Comparison of ENCODE assay signal across 12 cellular contexts in genomic region chr16:15592324-15592723, GRCh38. TPM values are rescaled to one million over a fixed set of nuclear protein-coding genes. Genes with fewer than 3 reads are reported as not detected.
A peak's percentile ranks its signal among the peaks of the same experiment; 100 is the strongest.
DNase-seq lines count a peak whose midpoint lies in the region; ATAC-seq and TF ChIP-seq lines count a peak whose summit lies in the region.
"Had no signal": no experiment of that assay in that cellular context is flagged by ENCODE, and none has a peak within 500 bp of the region (broad histone marks: within the 10 kb centered on the region; RNA-seq: fewer than 3 reads in every experiment).

No MANE protein-coding gene starts in this region.

- no peak for TF ChIP-seq EP300 in esophagus muscularis mucosa (IDR thresholded peaks at IDR 0.05)

- H3K79me2 ChIP-seq in OCI-LY1 (ENCODE audit: insufficient read depth, low read length): no peaks in the 10 kb centered on the region

- H3K4me3 Mint-ChIP-seq in activated CD4-positive, alpha-beta T cell treated with anti-CD3 and anti-CD28 coated beads for 36 hours: no peak overlapping the region

- 89% methylated on average over 9 of the region's 9 CpGs for WGBS in esophagus muscularis mucosa

- H3K9me3 ChIP-seq in OCI-LY1 (ENCODE audit: low read length): no peaks in the 10 kb centered on the region
- no peaks in the 10 kb centered on the region for H3K9me3 ChIP-seq in gastrocnemius medialis
- no peaks in the 10 kb centered on the region for H3K9me3 ChIP-seq in esophagus muscularis mucosa

- H3K4me3 ChIP-seq in OCI-LY1 (ENCODE audit: low read depth, low read length, poor library complexity, severe bottlenecking) (no peak overlapping the region), gastrocnemius medialis (no peak overlapping the region), esophagus muscularis mucosa (no peak overlapping the region)
- H3K4me3 ChIP-seq: lung had no signal

- H3K27me3 Mint-ChIP-seq in activated CD4-positive, alpha-beta T cell treated with anti-CD3 and anti-CD28 coated beads for 36 hours: no peaks in the 10 kb centered on the region

- H3F3A ChIP-seq in OCI-LY1 (ENCODE audit: insufficient read depth, low read length): no peaks in the 10 kb centered on the region

- H3K36me3 Mint-ChIP-seq in activated CD4-positive, alpha-beta T cell treated with anti-CD3 and anti-CD28 coated beads for 36 hours (ENCODE audit: low read depth): peaks cover 71% of the 10 kb centered on the region

- H3K9me3 Mint-ChIP-seq in activated CD4-positive, alpha-beta T cell treated with anti-CD3 and anti-CD28 coated beads for 36 hours (ENCODE audit: low read depth): no peaks in the 10 kb centered on the region

- H4K20me1 ChIP-seq in OCI-LY1 (ENCODE audit: insufficient read depth, low read length): no peaks in the 10 kb centered on the region

- H3K27ac ChIP-seq in OCI-LY1 (ENCODE audit: low read depth, low read length, poor library complexity, severe bottlenecking): peak overlapping the region; percentile 47
- peak overlapping the region; percentile 7 to 58 (median 39) for H3K27ac ChIP-seq in gastrocnemius medialis
- peak overlapping the region in 1 of 4 donors; percentile 11 for H3K27ac ChIP-seq in esophagus muscularis mucosa (replicated peaks in 1 of 4)

- intact Hi-C loops in activated CD4-positive, alpha-beta T cell treated with anti-CD3 and anti-CD28 coated beads for 36 hours (cut with DNase I, micrococcal nuclease): loop anchor here in 1 of 2 experiments (5.0 kb wide), 1 partner anchor 1480 kb away; no protein-coding TSS in a partner anchor
- intact Hi-C loops in gastrocnemius medialis (cut with DNase I; ENCODE audit: low total_unique reads) (loop anchor here (1.0 kb wide), 1 partner anchor 15 kb away; no protein-coding TSS in a partner anchor), esophagus muscularis mucosa (cut with DNase I) (no loop called here)

- H3K4me1 Mint-ChIP-seq in activated CD4-positive, alpha-beta T cell treated with anti-CD3 and anti-CD28 coated beads for 36 hours: peaks cover 42% of the 10 kb centered on the region

- H3K9ac ChIP-seq in OCI-LY1 (ENCODE audit: low read length): no peak overlapping the region

- in situ Hi-C loops in gastrocnemius medialis (cut with MboI; ENCODE audit: low sequenced_read_pairs in 4 of 4): no loop called here

- TF ChIP-seq CTCF in OCI-LY1 (IDR thresholded peaks at IDR 0.05; ENCODE audit: low read length) (no peak), gastrocnemius medialis (IDR thresholded peaks at IDR 0.05 in 4 of 5, conservative IDR thresholded peaks at IDR 0.05 in 1 of 5) (no peak), esophagus muscularis mucosa (IDR thresholded peaks at IDR 0.05) (no peak)

- H3K27ac Mint-ChIP-seq in activated CD4-positive, alpha-beta T cell treated with anti-CD3 and anti-CD28 coated beads for 36 hours: no peak overlapping the region

- 0 out of 2 replicates have a peak overlapping the region, but pooled peaks have one; percentile 11 for H3K4me2 ChIP-seq in OCI-LY1 (ENCODE audit: low read length)

- no peaks in the 10 kb centered on the region for H3K9me2 ChIP-seq in OCI-LY1 (ENCODE audit: low read depth, low read length)

- TF ChIP-seq POLR2A in gastrocnemius medialis (IDR thresholded peaks at IDR 0.05) (no peak), esophagus muscularis mucosa (IDR thresholded peaks at IDR 0.05; ENCODE audit: low read depth) (no peak)

- POLR2A ChIA-PET in activated CD4-positive, alpha-beta T cell treated with anti-CD3 and anti-CD28 coated beads for 36 hours (lab: Charles Lee): no interaction called here

- DNase-seq in activated CD4-positive, alpha-beta T cell treated with anti-CD3 and anti-CD28 coated beads for 36 hours: peak; percentile 27
- DNase-seq in activated CD4-positive, alpha-beta T cell treated with anti-CD3 and anti-CD28 coated beads for 1 hour: no peak
- DNase-seq in cerebellar cortex (ENCODE audit: low spot score) (peak; percentile 23), gastrocnemius medialis (no peak), esophagus muscularis mucosa (ENCODE audit: extremely low spot score) (no peak)
- DNase-seq: foreskin melanocyte, NCI-H146 had no signal

- CTCF ChIA-PET in activated CD4-positive, alpha-beta T cell treated with anti-CD3 and anti-CD28 coated beads for 36 hours (lab: Charles Lee): interaction anchor here (0.7 kb wide), 1 partner anchor 15 kb away, joined by 3 read pairs; no protein-coding TSS in a partner anchor

- peaks cover 37% of the 10 kb centered on the region for H3K36me3 ChIP-seq in OCI-LY1 (ENCODE audit: insufficient read depth, low read length)
- H3K36me3 ChIP-seq in gastrocnemius medialis: peaks cover 0 to 28% of the 10 kb centered on the region in 2 donors
- H3K36me3 ChIP-seq in esophagus muscularis mucosa: peaks cover under 1 to 65% (median 42%) of the 10 kb centered on the region in 4 donors

- no peak for ATAC-seq in activated CD4-positive, alpha-beta T cell treated with anti-CD3 and anti-CD28 coated beads for 36 hours
- ATAC-seq in gastrocnemius medialis: no peak
- ATAC-seq in HG02759 (IDR thresholded peaks at IDR 0.05; ENCODE audit: unreplicated experiment): no peak
- no peak for ATAC-seq in HG02938 (IDR thresholded peaks at IDR 0.05; ENCODE audit: unreplicated experiment)
- ATAC-seq: sciatic nerve had no signal

- peaks cover 29% of the 10 kb centered on the region for H3K4me1 ChIP-seq in OCI-LY1 (ENCODE audit: insufficient read depth, low read length, severe bottlenecking)
- peaks cover 9 to 18% of the 10 kb centered on the region in 2 donors for H3K4me1 ChIP-seq in gastrocnemius medialis
- H3K4me1 ChIP-seq in esophagus muscularis mucosa: peaks cover 8 to 27% (median 16%) of the 10 kb centered on the region in 4 donors

- no peak overlapping the region for H2AFZ ChIP-seq in OCI-LY1 (ENCODE audit: low read length)

- H3K27me3 ChIP-seq in OCI-LY1 (ENCODE audit: insufficient read depth, low read length) (no peaks in the 10 kb centered on the region), gastrocnemius medialis (no peaks in the 10 kb centered on the region), esophagus muscularis mucosa (no peaks in the 10 kb centered on the region)

RNA-seq across cellular contexts. Expression of gene MARF1, which starts 50.6 kb away (rescaled TPM):
- total RNA-seq in activated CD4-positive, alpha-beta T cell treated with anti-CD3 and anti-CD28 coated beads for 36 hours: 10 to 100 TPM; 50.2 to 72.5 TPM
- 10 to 100 TPM; 19.5 to 29.8 (median 26.5) TPM for total RNA-seq in gastrocnemius medialis
- 10 to 100 TPM; 36.6 to 57.3 (median 52.0) TPM for total RNA-seq in esophagus muscularis mucosa

RNA-seq across cellular contexts. Expression of gene NDE1, which starts 57.7 kb away (rescaled TPM):
- total RNA-seq in activated CD4-positive, alpha-beta T cell treated with anti-CD3 and anti-CD28 coated beads for 36 hours: 100 to 1,000 TPM; 107 to 117 TPM
- total RNA-seq in gastrocnemius medialis (10 to 100 TPM in 2 of 4 donors, 1 to 10 TPM in 2; 4.0 to 26.2 (median 11.9) TPM), esophagus muscularis mucosa (10 to 100 TPM; 46.1 to 94.9 (median 70.1) TPM)

Comparison
In these comparisons a context has a peak if more than half of its experiments do, and no peak if none do; other contexts are left out.
1. DNase-seq: peak in activated CD4-positive, alpha-beta T cell treated with anti-CD3 and anti-CD28 coated beads for 36 hours (single experiment) and cerebellar cortex (single experiment); none in activated CD4-positive, alpha-beta T cell treated with anti-CD3 and anti-CD28 coated beads for 1 hour (single experiment), gastrocnemius medialis (0 of 2) and esophagus muscularis mucosa (single experiment).